ENCODE assay signal across 1 cellular context in genomic region chr22:23070418-23071162, GRCh38.
TF ChIP-seq lines count a peak whose summit lies in the region.

Gene GNAZ (plus strand): TSS chr22:23070519. CDS start chr22:23095696, 25,177 bp downstream.

TF ChIP-seq in HepG2, 621 proteins besides CTCF, POLR2A, EP300 and RAD21 (continued from another document and continues in another):
- no peak for TF ChIP-seq E2F5 (CRISPR knock-in tag; conservative IDR thresholded peaks at IDR 0.05)
- TF ChIP-seq ZNF850 (CRISPR knock-in tag; conservative IDR thresholded peaks at IDR 0.05) = no peak
- no peak for TF ChIP-seq IKZF4 (CRISPR knock-in tag; IDR thresholded peaks at IDR 0.05; ENCODE audit: borderline replicate concordance, low read depth, not compliant biosample characterization)
- no peak for TF ChIP-seq ZBTB40 (IDR thresholded peaks at IDR 0.05)
- no peak for TF ChIP-seq ZBTB40 (CRISPR knock-in tag; IDR thresholded peaks at IDR 0.05)
- TF ChIP-seq PHF5A (CRISPR knock-in tag; IDR thresholded peaks at IDR 0.05; ENCODE audit: low read depth, unreplicated experiment) = no peak
- no peak for TF ChIP-seq ZNF614 (CRISPR knock-in tag; IDR thresholded peaks at IDR 0.05; ENCODE audit: borderline replicate concordance)
- no peak for TF ChIP-seq ZNF205 (CRISPR knock-in tag; IDR thresholded peaks at IDR 0.05)
- 0 out of 2 replicates have a peak, but pooled peaks have one; percentile 24 for TF ChIP-seq TBX2 (CRISPR knock-in tag; IDR thresholded peaks at IDR 0.05; ENCODE audit: borderline replicate concordance)
- TF ChIP-seq MEIS1 (CRISPR knock-in tag; IDR thresholded peaks at IDR 0.05; ENCODE audit: borderline replicate concordance) = no peak
- no peak for TF ChIP-seq PLRG1 (conservative IDR thresholded peaks at IDR 0.05)
- TF ChIP-seq ZNF446 (CRISPR knock-in tag; IDR thresholded peaks at IDR 0.05) = no peak
- no peak for TF ChIP-seq ZNF543 (CRISPR knock-in tag; IDR thresholded peaks at IDR 0.05)
- TF ChIP-seq USF2 (IDR thresholded peaks at IDR 0.05; ENCODE audit: low read depth, low read length) = no peak
- peak; percentile 18; the same call in 1 of the 2 replicates for TF ChIP-seq USF2 (CRISPR knock-in tag; IDR thresholded peaks at IDR 0.05; ENCODE audit: borderline replicate concordance)
- no peak for TF ChIP-seq KDM1A (CRISPR knock-in tag; IDR thresholded peaks at IDR 0.05)
- TF ChIP-seq ZMAT3 (CRISPR knock-in tag; conservative IDR thresholded peaks at IDR 0.05) = 0 out of 2 replicates have a peak, but pooled peaks have one; percentile 30
- TF ChIP-seq TFDP1 (CRISPR knock-in tag; IDR thresholded peaks at IDR 0.05; ENCODE audit: borderline replicate concordance) = no peak
- TF ChIP-seq ZBTB1 (CRISPR knock-in tag; IDR thresholded peaks at IDR 0.05; ENCODE audit: borderline replicate concordance) = no peak
- TF ChIP-seq ZBTB7B (CRISPR knock-in tag; IDR thresholded peaks at IDR 0.05) = no peak
- TF ChIP-seq FIP1L1 (IDR thresholded peaks at IDR 0.05; ENCODE audit: borderline replicate concordance, insufficient read depth, low read depth, low read length) = no peak
- no peak for TF ChIP-seq BCL6 (CRISPR knock-in tag; IDR thresholded peaks at IDR 0.05)
- peak; percentile 38; the same call in 1 of the 2 replicates for TF ChIP-seq PHF8 (CRISPR knock-in tag; IDR thresholded peaks at IDR 0.05)
- TF ChIP-seq ZSCAN31 (CRISPR knock-in tag; IDR thresholded peaks at IDR 0.05; ENCODE audit: low read depth) = peak; percentile 37; the same call in 1 of the 2 replicates
- no peak for TF ChIP-seq ZNF17 (CRISPR knock-in tag; IDR thresholded peaks at IDR 0.05)
- TF ChIP-seq ZNF431 (CRISPR knock-in tag; IDR thresholded peaks at IDR 0.05; ENCODE audit: borderline replicate concordance, low read depth) = no peak
- no peak for TF ChIP-seq NR0B2 (CRISPR knock-in tag; IDR thresholded peaks at IDR 0.05)
- peak; percentile 49 for TF ChIP-seq AGO2 (optimal IDR thresholded peaks at IDR 0.05; ENCODE audit: low read depth, low read length)
- TF ChIP-seq ZBTB8A (CRISPR knock-in tag; IDR thresholded peaks at IDR 0.05; ENCODE audit: borderline replicate concordance, low read depth) = no peak
- no peak for TF ChIP-seq PRDM10 (CRISPR knock-in tag; IDR thresholded peaks at IDR 0.05; ENCODE audit: low read depth)
- TF ChIP-seq HES4 (CRISPR knock-in tag; IDR thresholded peaks at IDR 0.05; ENCODE audit: borderline replicate concordance) = 0 out of 2 replicates have a peak, but pooled peaks have one; percentile 52
- no peak for TF ChIP-seq ZNF281 (CRISPR knock-in tag; IDR thresholded peaks at IDR 0.05; ENCODE audit: borderline replicate concordance)
- no peak for TF ChIP-seq YEATS4 (CRISPR knock-in tag; IDR thresholded peaks at IDR 0.05; ENCODE audit: borderline replicate concordance)
- 0 out of 2 replicates have a peak, but pooled peaks have one; percentile 28 for TF ChIP-seq MYC (CRISPR knock-in tag; IDR thresholded peaks at IDR 0.05; ENCODE audit: borderline replicate concordance)
- no peak for TF ChIP-seq RNF219 (CRISPR knock-in tag; IDR thresholded peaks at IDR 0.05)
- no peak for TF ChIP-seq ZNF589 (CRISPR knock-in tag; conservative IDR thresholded peaks at IDR 0.05)
- TF ChIP-seq ZFX (CRISPR knock-in tag; IDR thresholded peaks at IDR 0.05; ENCODE audit: low read depth) = peak; percentile 83
